Comparison of ENCODE assay signal across 14 cellular contexts in the genomic region with DNA sequence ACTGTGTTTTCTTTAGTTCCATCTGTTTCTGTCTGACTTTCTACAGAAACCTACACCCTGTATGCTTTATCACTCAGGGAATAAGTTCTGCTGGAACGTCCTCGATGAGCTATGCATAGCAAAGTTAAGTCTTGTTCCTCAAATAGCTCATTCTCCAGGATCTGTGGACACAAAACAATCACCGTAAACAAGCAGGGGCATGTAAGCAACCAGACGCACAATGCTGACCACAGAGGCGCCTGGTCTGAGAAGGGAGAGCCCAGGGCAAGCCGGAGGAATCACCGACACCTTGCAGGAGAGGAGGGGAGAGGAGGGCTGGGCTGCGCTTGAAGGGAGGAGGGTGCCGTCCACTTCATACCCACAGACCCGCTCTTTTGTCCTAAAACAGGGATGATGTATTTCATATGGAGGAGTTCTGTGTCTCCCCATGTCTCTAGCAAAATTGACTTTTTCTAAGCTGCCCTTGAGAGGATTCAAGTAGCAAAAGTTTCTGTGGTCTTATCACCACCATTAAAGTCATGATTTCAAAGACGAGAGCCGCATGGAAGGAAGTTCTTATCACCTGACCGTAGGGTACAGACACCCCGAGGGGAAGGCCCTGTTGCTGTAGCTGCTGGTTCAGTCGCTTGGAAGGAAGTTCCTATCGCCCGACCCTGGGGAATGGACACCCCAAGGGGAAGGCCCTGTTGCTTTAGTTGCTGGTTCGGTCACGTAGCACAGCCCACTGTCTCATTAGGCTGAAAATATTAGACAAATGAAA. TPM values are rescaled to one million over a fixed set of nuclear protein-coding genes. Genes with fewer than 3 reads are reported as not detected.
DNase-seq lines count a peak whose midpoint lies in the region; ATAC-seq and TF ChIP-seq lines count a peak whose summit lies in the region.
"Had no signal": no experiment of that assay in that cellular context is flagged by ENCODE, and none has a peak within 500 bp of the region (broad histone marks: within the 10 kb centered on the region; RNA-seq: fewer than 3 reads in every experiment).

No MANE protein-coding gene starts in this region.

- TF ChIP-seq CTCF in VCaP (conservative IDR thresholded peaks at IDR 0.05) = no peak
- no peak for TF ChIP-seq CTCF in foreskin keratinocyte (conservative IDR thresholded peaks at IDR 0.05)
- no peak for TF ChIP-seq CTCF in smooth muscle cell (IDR thresholded peaks at IDR 0.05; ENCODE audit: borderline replicate concordance, insufficient read depth, poor library complexity, severe bottlenecking)

- H3K27me3 ChIP-seq in foreskin keratinocyte (no peaks in the 10 kb centered on the region), smooth muscle cell (ENCODE audit: low read depth) (no peaks in the 10 kb centered on the region)

- peaks cover 26% of the 10 kb centered on the region for H3F3A ChIP-seq in smooth muscle cell (ENCODE audit: low read depth)

- peaks cover 9% of the 10 kb centered on the region for H3K9me3 ChIP-seq in smooth muscle cell (replicated peaks; ENCODE audit: low read depth)

- H4K20me1 ChIP-seq in smooth muscle cell (ENCODE audit: low read depth) = no peaks in the 10 kb centered on the region

- H3K4me1 ChIP-seq in foreskin keratinocyte (peaks cover 18% of the 10 kb centered on the region), smooth muscle cell (ENCODE audit: low read depth) (no peaks in the 10 kb centered on the region)

- ATAC-seq in GM19351 (IDR thresholded peaks at IDR 0.05; ENCODE audit: unreplicated experiment) (peak; percentile 47), foreskin keratinocyte (peak; percentile 69), HG03095 (IDR thresholded peaks at IDR 0.05; ENCODE audit: unreplicated experiment) (no peak), GM21381 (IDR thresholded peaks at IDR 0.05; ENCODE audit: unreplicated experiment) (no peak)
- ATAC-seq: activated CD4-positive, alpha-beta T cell treated with anti-CD3 and anti-CD28 coated beads for 36 hours; CD8-positive, alpha-beta T cell had no signal

- peak overlapping the region; percentile 4 for H3K9ac ChIP-seq in smooth muscle cell (ENCODE audit: low read depth)
- H3K9ac ChIP-seq: KMS-11 had no signal

- no peak overlapping the region for H2AFZ ChIP-seq in smooth muscle cell (ENCODE audit: low read depth)

- H3K27ac ChIP-seq in VCaP (peak overlapping the region; percentile 31; the same call in 1 of the 2 replicates), foreskin keratinocyte (peak overlapping the region; percentile 55), smooth muscle cell (ENCODE audit: low read depth) (peak overlapping the region; percentile 86)
- H3K27ac ChIP-seq: KMS-11 had no signal

- no peak overlapping the region for H3K4me3 ChIP-seq in smooth muscle cell

- 38% methylated on average over 19 of the region's 19 CpGs for WGBS in smooth muscle cell (ENCODE audit: low lambda C conversion rate)

- peak; percentile 85 to 93 for DNase-seq in foreskin keratinocyte
- no peak for DNase-seq in smooth muscle cell (lab: John Stamatoyannopoulos, UW; ENCODE audit: unreplicated experiment)
- DNase-seq in C1 segment of cervical spinal cord (lab: John Stamatoyannopoulos, UW) = no peak
- no peak for DNase-seq in NCI-H2171 (lab: John Stamatoyannopoulos, UW)
- DNase-seq: activated CD4-positive, alpha-beta T cell treated with anti-CD3 and anti-CD28 coated beads for 36 hours; activated gamma-delta T cell; CD8-positive, alpha-beta T cell; retina had no signal

- no peaks in the 10 kb centered on the region for H3K36me3 ChIP-seq in smooth muscle cell (ENCODE audit: low read depth)

- H3K4me2 ChIP-seq in smooth muscle cell = peak overlapping the region; percentile 71
- H3K4me2 ChIP-seq: KMS-11 had no signal

- no peaks in the 10 kb centered on the region for H3K79me2 ChIP-seq in smooth muscle cell (ENCODE audit: low read depth)

RNA-seq across cellular contexts. Expression of gene CALML3, which starts 14.3 kb away (rescaled TPM):
- total RNA-seq in foreskin keratinocyte = 2.7 and 4.7 TPM in 2 replicates
- 4.5 and 8.0 TPM in 2 replicates for polyA plus RNA-seq in foreskin keratinocyte
- 0.04 and 0.49 TPM in 2 replicates for total RNA-seq in smooth muscle cell
- polyA plus RNA-seq in smooth muscle cell = 0.20 TPM in 1 of 2 replicates, not detected in the other
- total RNA-seq: activated CD4-positive, alpha-beta T cell treated with anti-CD3 and anti-CD28 coated beads for 36 hours; CD8-positive, alpha-beta T cell; mucosa of gallbladder had no signal

RNA-seq across cellular contexts. Expression of gene CALML5, which starts 39.7 kb away (rescaled TPM):
- 2.4 and 65.7 TPM in 2 replicates for total RNA-seq in foreskin keratinocyte
- polyA plus RNA-seq in foreskin keratinocyte = 2.1 and 104 TPM in 2 replicates
- 15.1 and 24.3 TPM in 2 replicates for total RNA-seq in smooth muscle cell
- polyA plus RNA-seq in smooth muscle cell = 16.5 and 18.1 TPM in 2 replicates
- total RNA-seq: activated CD4-positive, alpha-beta T cell treated with anti-CD3 and anti-CD28 coated beads for 36 hours; CD8-positive, alpha-beta T cell; mucosa of gallbladder had no signal

Comparison
In these comparisons a context has a peak if more than half of its experiments do, and no peak if none do; other contexts are left out.
1. ATAC-seq: peak in GM19351 (single experiment) and foreskin keratinocyte (single experiment); none in HG03095 (single experiment) and GM21381 (single experiment).
2. H3K27ac ChIP-seq: peak in every context shown above with its lines; median percentile 86 in smooth muscle cell; 55 in foreskin keratinocyte; 31 in VCaP.
3. DNase-seq: peak in foreskin keratinocyte (2 of 2); none in smooth muscle cell (single experiment), C1 segment of cervical spinal cord (0 of 14) and NCI-H2171 (single experiment).